ENCODE assay signal across 8 cellular contexts in the genomic region with DNA sequence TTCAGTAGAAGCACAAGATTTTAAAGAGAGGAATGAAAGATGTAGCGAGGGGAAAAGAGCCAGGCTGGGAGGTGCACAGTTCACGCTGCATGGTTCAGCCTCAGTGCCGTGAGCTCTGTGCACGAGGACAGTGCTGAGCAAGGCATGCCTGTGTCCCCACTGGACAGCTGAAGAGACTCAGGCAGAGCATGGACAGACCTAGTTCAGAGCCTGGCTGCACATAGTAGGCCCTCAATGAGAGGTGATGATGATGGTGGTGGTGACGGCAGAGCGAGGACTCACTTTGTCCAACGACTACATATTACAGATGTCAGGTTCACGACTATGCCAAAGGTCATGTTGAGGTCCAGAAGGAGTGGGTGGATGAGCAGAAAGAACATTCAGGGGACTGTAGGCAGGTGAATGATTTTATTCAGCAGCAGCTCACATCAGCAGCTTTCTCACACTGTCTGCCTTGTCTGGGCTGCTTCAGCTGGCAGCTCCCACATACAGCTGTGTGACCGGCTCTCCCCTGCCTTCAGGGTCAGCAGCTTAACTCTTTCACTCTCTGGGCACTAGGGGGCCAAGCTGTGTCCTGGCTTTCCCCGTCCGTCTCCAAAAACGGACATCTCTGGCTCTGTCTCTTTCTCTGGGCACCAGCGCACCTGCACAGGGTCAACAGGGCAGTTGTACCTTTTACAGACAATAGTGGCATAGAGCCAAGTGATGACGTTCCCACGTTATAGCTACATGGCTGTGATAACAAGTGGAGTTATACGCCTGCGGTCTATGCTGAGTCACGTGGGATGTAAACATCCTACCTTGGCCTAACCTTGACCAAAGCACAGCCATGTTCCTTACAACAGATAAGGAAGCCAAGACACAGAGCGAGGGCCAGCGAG.
DNase-seq lines count a peak whose midpoint lies in the region; ATAC-seq and TF ChIP-seq lines count a peak whose summit lies in the region.

No MANE protein-coding gene starts in this region.

- H3K4me1 Mint-ChIP-seq in Calu3 (ENCODE audit: low read depth, unreplicated experiment) (peaks cover 13% of the 10 kb centered on the region), IgD-negative memory B cell (peaks cover 39 to 50% (median 44%) of the 10 kb centered on the region in 3 donors), natural killer cell (no peaks in the 10 kb centered on the region)

- CTCF ChIA-PET in Calu3 (lab: Charles Lee): interaction anchor here (0.8 to 1.2 kb wide), 2 partner anchors 14 to 114 kb away, joined by 3 to 6 read pairs; no protein-coding TSS in a partner anchor

- peaks cover 17% of the 10 kb centered on the region for H3K27me3 Mint-ChIP-seq in Calu3 (ENCODE audit: unreplicated experiment)
- peaks cover 5% of the 10 kb centered on the region for H3K27me3 Mint-ChIP-seq in IgD-negative memory B cell
- peaks cover 0 to 2% of the 10 kb centered on the region in 2 donors for H3K27me3 Mint-ChIP-seq in natural killer cell (ENCODE audit: low read depth in 2 of 2)

- DNase-seq in Calu3 (peak; percentile 40), astrocyte of the spinal cord (ENCODE audit: low read depth, low spot score) (no peak), midbrain (lab: John Stamatoyannopoulos, UW) (peak; percentile 33), natural killer cell (no peak), OCI-M2 (lab: John Stamatoyannopoulos, UW; ENCODE audit: unreplicated experiment) (no peak)
- no peak for DNase-seq in activated CD8-positive, alpha-beta memory T cell treated with anti-CD3 and anti-CD28 coated beads, Interleukin-2, amount 50 U/mL, for 48 hours
- DNase-seq in NK-92 treated with Interleukin-12 subunit alpha and Interleukin-12 subunit beta, amount 100 ng/mL, for 24 hours (lab: John Stamatoyannopoulos, UW): no peak

- no peaks in the 10 kb centered on the region for H3K9me3 Mint-ChIP-seq in Calu3 (ENCODE audit: low read depth, unreplicated experiment)
- no peaks in the 10 kb centered on the region for H3K9me3 Mint-ChIP-seq in IgD-negative memory B cell
- H3K9me3 Mint-ChIP-seq in natural killer cell: no peaks in the 10 kb centered on the region

- BruUV-seq in Calu3 (replicated peaks; lab: Mats Ljungman, UMichigan): no TSS peak

- peaks cover 5% of the 10 kb centered on the region for H3K36me3 Mint-ChIP-seq in Calu3 (ENCODE audit: insufficient read depth, unreplicated experiment)
- H3K36me3 Mint-ChIP-seq in IgD-negative memory B cell: no peaks in the 10 kb centered on the region
- no peaks in the 10 kb centered on the region for H3K36me3 Mint-ChIP-seq in natural killer cell

- H3K4me3 ChIP-seq in astrocyte of the spinal cord (ENCODE audit: low read depth, low read length): no peak overlapping the region

- H3K4me3 Mint-ChIP-seq in Calu3 (ENCODE audit: low read depth, unreplicated experiment) (no peak overlapping the region), IgD-negative memory B cell (peak overlapping the region in 2 of 4 donors; percentile 45 to 70), natural killer cell (no peak overlapping the region)

- in situ Hi-C loops in astrocyte of the spinal cord (cut with HindIII; ENCODE audit: low sequenced_read_pairs): no loop called here

- intact Hi-C loops in Calu3 (cut with micrococcal nuclease; ENCODE audit: unreplicated experiment) (loop anchor here (10.0 kb wide), 1 partner anchor 111 kb away; no protein-coding TSS in a partner anchor), natural killer cell (cut with micrococcal nuclease) (no loop called here)

- H3K27ac Mint-ChIP-seq in Calu3 (ENCODE audit: unreplicated experiment) (no peak overlapping the region), IgD-negative memory B cell (peak overlapping the region; percentile 13 to 60 (median 40)), natural killer cell (no peak overlapping the region)

- TF ChIP-seq CTCF in Calu3 (IDR thresholded peaks at IDR 0.05; ENCODE audit: unreplicated experiment) (peak; percentile 30), astrocyte of the spinal cord (IDR thresholded peaks at IDR 0.05; ENCODE audit: low read depth, low read length) (peak; percentile 52), natural killer cell (IDR thresholded peaks at IDR 0.05) (no peak)

- no peak for ATAC-seq in natural killer cell

Comparison
In these comparisons a context has a peak if more than half of its experiments do, and no peak if none do; other contexts are left out.
1. DNase-seq: peak in Calu3 (single experiment) and midbrain (single experiment); none in astrocyte of the spinal cord (single experiment), activated CD8-positive, alpha-beta memory T cell treated with anti-CD3 and anti-CD28 coated beads, Interleukin-2, amount 50 U/mL, for 48 hours (single experiment), natural killer cell (single experiment), OCI-M2 (single experiment) and NK-92 treated with Interleukin-12 subunit alpha and Interleukin-12 subunit beta, amount 100 ng/mL, for 24 hours (single experiment).
2. H3K27ac Mint-ChIP-seq: peak in IgD-negative memory B cell (3 of 3); none in Calu3 (single experiment) and natural killer cell (0 of 2).